In genomic region chr5:175166013-175166412, GRCh38 we compare ENCODE assay signal across 16 cellular contexts.
"Had no signal": no experiment of that assay in that cellular context is flagged by ENCODE, and none has a peak within 500 bp of the region (broad histone marks: within the 10 kb centered on the region; RNA-seq: fewer than 3 reads in every experiment).

No MANE protein-coding gene starts in this region.

- DNase-seq: KBM-7, MG63, NCI-H1092, NCI-H1105 treated with DMSO at 0.1 percent for 48 hours, NCI-H1436 treated with DMSO at 0.1 percent for 48 hours, NCI-H187, NCI-H2029, NCI-H2081 treated with DMSO at 0.1 percent for 48 hours, NCI-H2227 treated with DMSO at 0.1 percent for 48 hours, NCI-H526 treated with DMSO at 0.1 percent for 48 hours, Right ventricle myocardium superior, RPMI8226, SIG-M5, T-helper 2 cell had no signal

- H3K4me3 ChIP-seq: MG63, SJSA1, SK-N-MC had no signal

- H3K27me3 ChIP-seq: SJSA1 had no signal

- H3K36me3 ChIP-seq: MG63, SJSA1 had no signal

- H3K4me1 ChIP-seq: SJSA1 had no signal

- H3K27ac ChIP-seq: SJSA1, SK-N-MC had no signal

- H3K9me3 ChIP-seq: MG63 had no signal
